In the genomic region with DNA sequence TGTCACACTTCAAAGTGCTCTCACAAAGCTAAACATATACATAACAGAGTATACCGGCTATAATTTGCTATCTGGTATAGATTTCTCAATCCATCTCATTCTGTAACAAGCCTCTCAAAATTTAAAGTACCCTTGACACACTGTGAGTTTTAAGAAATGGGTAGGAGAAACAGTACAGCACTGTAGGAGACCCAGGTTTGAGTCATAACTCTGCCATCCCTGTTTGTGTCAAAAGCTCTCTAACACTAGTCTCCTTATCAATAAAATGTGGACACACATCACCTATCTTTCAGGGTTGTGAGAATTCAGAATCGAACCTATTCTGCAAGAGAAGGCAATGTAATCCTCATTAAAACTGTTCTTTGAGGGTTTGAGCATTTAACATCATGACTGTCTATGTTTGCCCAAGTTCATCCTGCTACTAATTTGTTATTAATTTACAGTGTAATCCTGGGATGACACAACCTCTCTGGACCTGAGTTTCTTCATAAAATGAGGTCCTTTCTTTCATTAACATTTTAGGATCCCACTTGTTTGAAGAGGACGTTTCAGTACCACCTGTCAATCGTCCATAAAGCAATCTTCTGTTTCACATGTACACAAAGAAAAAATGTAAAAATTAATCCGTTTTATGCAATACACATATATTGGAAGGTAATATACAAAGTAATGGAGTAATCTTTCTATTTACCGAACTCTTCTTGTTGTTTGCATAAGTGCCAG, we compare ENCODE assay signal across 12 cellular contexts.
"Had no signal": no experiment of that assay in that cellular context is flagged by ENCODE, and none has a peak within 500 bp of the region (broad histone marks: within the 10 kb centered on the region; RNA-seq: fewer than 3 reads in every experiment).

No MANE protein-coding gene starts in this region.

- H3K9me3 ChIP-seq: gastroesophageal sphincter, neutrophil, right atrium auricular region, uterus had no signal

- H3K36me3 ChIP-seq: neutrophil, uterus had no signal

- ATAC-seq: gastroesophageal sphincter had no signal

- H3K27me3 ChIP-seq: adrenal gland, gastroesophageal sphincter, neutrophil, right atrium auricular region, uterus had no signal

- H3K4me1 ChIP-seq: right atrium auricular region, uterus had no signal

- DNase-seq: activated CD4-positive, alpha-beta T cell treated with anti-CD3 and anti-CD28 coated beads, Interleukin-2, amount 10 ng/mL, durations not matched to agents 7 days and 5 days; activated CD4-positive, CD25-positive, alpha-beta regulatory T cell; activated naive CD4-positive, alpha-beta T cell treated with anti-CD3 and anti-CD28 coated beads, Interleukin-2, amount 50 U/mL, for 16 hours; activated T-cell treated with anti-CD3 and anti-CD28 coated beads for 4 hours; adrenal gland; effector CD8-positive, alpha-beta T cell; small intestine; uterus had no signal

- H3K4me3 ChIP-seq: adrenal gland, coronary artery, gastroesophageal sphincter, right atrium auricular region, uterus had no signal

- H3K27ac ChIP-seq: adrenal gland, coronary artery, gastroesophageal sphincter, neutrophil, right atrium auricular region, uterus had no signal
